26 cellular contexts compared by ENCODE assay signal in the genomic region with DNA sequence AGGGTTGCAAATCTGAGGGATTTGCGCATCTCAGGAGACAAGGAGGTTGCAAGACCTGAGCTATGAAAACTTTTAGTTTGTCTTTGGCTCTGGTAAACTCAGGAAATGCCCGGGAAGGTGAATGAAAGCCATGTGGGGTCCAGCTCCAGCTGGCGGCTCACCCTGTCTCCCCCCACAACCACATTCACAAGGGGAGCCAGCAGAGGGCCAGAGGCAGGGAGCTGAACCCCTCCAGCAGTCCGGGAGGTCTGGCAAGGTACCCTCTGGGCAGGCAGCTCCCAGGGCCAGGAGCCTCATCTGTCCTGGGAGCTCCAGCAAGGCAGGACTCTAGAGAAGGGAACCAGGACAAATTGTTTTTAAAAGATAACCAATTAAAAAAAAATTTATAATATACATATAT.
"Had no signal": no experiment of that assay in that cellular context is flagged by ENCODE, and none has a peak within 500 bp of the region (broad histone marks: within the 10 kb centered on the region; RNA-seq: fewer than 3 reads in every experiment).

No MANE protein-coding gene starts in this region.

- H3K4me3 ChIP-seq: ascending aorta, cardiac muscle cell, MG63, SJSA1 had no signal

- H3K36me3 ChIP-seq: ascending aorta, cardiac muscle cell, SJSA1 had no signal

- H3K4me2 ChIP-seq: SK-N-SH had no signal

- ATAC-seq: activated CD4-positive, alpha-beta T cell treated with anti-CD3 and anti-CD28 coated beads for 36 hours; activated CD4-positive, CD25-positive, alpha-beta regulatory T cell treated with anti-CD3 and anti-CD28 coated beads, Interleukin-2, amount 50 U/mL, for 24 hours; activated CD8-positive, alpha-beta T cell treated with anti-CD3 and anti-CD28 coated beads, Interleukin-2, amount 10 ng/mL, durations not matched to agents 7 days and 5 days; Panc1 had no signal

- H3K27me3 ChIP-seq: MG63 had no signal

- H3K27ac ChIP-seq: ascending aorta, cardiac muscle cell, SJSA1 had no signal

- FAIRE-seq: TTC549 had no signal

- DNase-seq: activated CD4-positive, alpha-beta T cell treated with anti-CD3 and anti-CD28 coated beads for 36 hours; activated CD4-positive, alpha-beta T cell treated with anti-CD3 and anti-CD28 coated beads, Interleukin-2, amount 10 ng/mL, durations not matched to agents 7 days and 5 days; activated CD4-positive, alpha-beta T cell treated with anti-CD3 and anti-CD28 coated beads, Interleukin-2, amount 50 U/mL, for 48 hours; activated CD8-positive, alpha-beta T cell treated with anti-CD3 and anti-CD28 coated beads, Interleukin-2, amount 10 ng/mL, durations not matched to agents 7 days and 5 days; activated gamma-delta T cell; activated naive CD4-positive, alpha-beta T cell treated with Interleukin-2 at 50 U/mL for 16 hours; activated naive CD8-positive, alpha-beta T cell treated with anti-CD3 and anti-CD28 coated beads, Interleukin-2, amount 10 ng/mL, durations not matched to agents 7 days and 5 days; activated T-cell treated with anti-CD3 and anti-CD28 coated beads, Interleukin-2, amount 50 U/mL, for 24 hours; amygdala; MG63; NCI-H1048; NCI-H1105 treated with DMSO at 0.1 percent for 48 hours; NCI-H1436; NCI-H1694; NCI-H1930; NCI-H2081 treated with DMSO at 0.1 percent for 48 hours; NCI-H226; NCI-H524 treated with DMSO at 0.1 percent for 48 hours; SHP77; SK-N-SH had no signal

- H3K9ac ChIP-seq: SK-N-SH had no signal

- H3K9me3 ChIP-seq: ascending aorta, MG63, SJSA1, SK-N-SH had no signal
